ENCODE assay signal across 18 cellular contexts in genomic region chr17:1145311-1145986, GRCh38.
"Had no signal": no experiment of that assay in that cellular context is flagged by ENCODE, and none has a peak within 500 bp of the region (broad histone marks: within the 10 kb centered on the region; RNA-seq: fewer than 3 reads in every experiment).

No MANE protein-coding gene starts in this region.

- H3K9me3 ChIP-seq: heart right ventricle, neutrophil, ovary, right atrium auricular region, tibial artery, upper lobe of left lung, uterus had no signal

- ATAC-seq: effector memory CD8-positive, alpha-beta T cell; heart right ventricle; left lobe of liver; naive thymus-derived CD4-positive, alpha-beta T cell had no signal

- H3K4me1 ChIP-seq: right atrium auricular region, tibial artery, uterus had no signal

- H3K27me3 Mint-ChIP-seq: dendritic cell treated with granulocyte-macrophage colony-stimulating factor and Interleukin-4, amounts not matched to agents 40 ng/mL and 50 ng/mL, for 4 days; effector memory CD8-positive, alpha-beta T cell; naive thymus-derived CD4-positive, alpha-beta T cell; stimulated activated naive CD8-positive, alpha-beta T cell treated with anti-CD3 and anti-CD28 coated beads, Interleukin-15, Interleukin-2, amounts not matched to agents 100 ng/mL and 50 ng/mL, for 24 hours had no signal

- H3K27ac Mint-ChIP-seq: dendritic cell treated with granulocyte-macrophage colony-stimulating factor and Interleukin-4, amounts not matched to agents 40 ng/mL and 50 ng/mL, for 4 days; stimulated activated naive CD8-positive, alpha-beta T cell treated with anti-CD3 and anti-CD28 coated beads, Interleukin-15, Interleukin-2, amounts not matched to agents 100 ng/mL and 50 ng/mL, for 24 hours had no signal

- H3K36me3 ChIP-seq: neutrophil, ovary, right atrium auricular region, uterus had no signal

- H3K4me3 ChIP-seq: heart right ventricle, ovary, right atrium auricular region, tibial artery, upper lobe of left lung, uterus had no signal

- H3K27me3 ChIP-seq: heart right ventricle, neutrophil, ovary, right atrium auricular region, tibial artery, upper lobe of left lung, uterus had no signal

- H3K9me3 Mint-ChIP-seq: dendritic cell treated with granulocyte-macrophage colony-stimulating factor and Interleukin-4, amounts not matched to agents 40 ng/mL and 50 ng/mL, for 4 days; effector memory CD8-positive, alpha-beta T cell; stimulated activated naive CD8-positive, alpha-beta T cell treated with anti-CD3 and anti-CD28 coated beads, Interleukin-15, Interleukin-2, amounts not matched to agents 100 ng/mL and 50 ng/mL, for 24 hours had no signal

- H3K27ac ChIP-seq: heart right ventricle, neutrophil, ovary, right atrium auricular region, tibial artery, upper lobe of left lung, uterus had no signal

- H3K4me3 Mint-ChIP-seq: dendritic cell treated with granulocyte-macrophage colony-stimulating factor and Interleukin-4, amounts not matched to agents 40 ng/mL and 50 ng/mL, for 4 days; effector memory CD8-positive, alpha-beta T cell; naive thymus-derived CD4-positive, alpha-beta T cell; stimulated activated naive CD8-positive, alpha-beta T cell treated with anti-CD3 and anti-CD28 coated beads, Interleukin-15, Interleukin-2, amounts not matched to agents 100 ng/mL and 50 ng/mL, for 24 hours had no signal

- DNase-seq: cerebellar nuclear complex; effector memory CD8-positive, alpha-beta T cell; foreskin melanocyte; heart right ventricle; hypothalamus; mammary epithelial cell; naive thymus-derived CD4-positive, alpha-beta T cell; ovary; small intestine; stimulated activated CD4-positive, alpha-beta T cell treated with anti-CD3 and anti-CD28 coated beads, Interleukin-12 subunit alpha, Interleukin-12 subunit beta, amount 100 ng/mL, for 4 hours; tibial artery; upper lobe of left lung; uterus had no signal
